In the genomic region with DNA sequence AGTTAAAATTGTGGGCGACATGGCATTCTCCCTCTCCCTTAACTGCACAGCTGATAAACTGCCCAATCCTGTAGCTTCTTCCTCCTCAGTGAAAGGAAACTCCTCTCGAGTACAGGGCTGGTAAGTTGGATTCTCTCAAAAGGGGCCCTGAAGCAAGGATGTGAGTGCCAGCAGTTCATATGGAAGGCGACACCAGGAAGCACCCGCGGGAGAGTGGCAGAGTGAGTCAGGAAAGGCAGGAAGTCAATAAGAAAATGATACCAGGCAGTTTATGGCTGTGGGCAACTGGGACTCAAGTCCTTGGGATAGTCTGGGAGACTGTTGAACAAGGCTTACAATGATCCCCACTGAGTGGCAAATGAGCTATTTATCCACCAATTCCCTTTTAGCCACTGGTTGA, we compare ENCODE assay signal across 2 cellular contexts.
TF ChIP-seq lines count a peak whose summit lies in the region.

No MANE protein-coding gene starts in this region.

TF ChIP-seq in IMR-90, 13 proteins besides CTCF, POLR2A, EP300 and RAD21:
- TF ChIP-seq MAZ (IDR thresholded peaks at IDR 0.05; ENCODE audit: borderline replicate concordance, low read depth, low read length) (no peak), CHD1 (IDR thresholded peaks at IDR 0.05; ENCODE audit: low read depth, low read length) (no peak), SMC3 (IDR thresholded peaks at IDR 0.05; ENCODE audit: low read depth, low read length) (no peak), MXI1 (IDR thresholded peaks at IDR 0.05; ENCODE audit: borderline replicate concordance, low read depth, low read length) (no peak), RCOR1 (IDR thresholded peaks at IDR 0.05; ENCODE audit: insufficient replicate concordance, low read length) (no peak), FOS (IDR thresholded peaks at IDR 0.05; ENCODE audit: low read depth, low read length) (no peak), MAFK (IDR thresholded peaks at IDR 0.05; ENCODE audit: low read depth, low read length) (no peak), CEBPB (IDR thresholded peaks at IDR 0.05; ENCODE audit: low read depth, low read length) (no peak), BHLHE40 (IDR thresholded peaks at IDR 0.05; ENCODE audit: low read depth, low read length) (no peak), NFE2L2 (IDR thresholded peaks at IDR 0.05; ENCODE audit: low read depth, low read length) (no peak), RFX5 (IDR thresholded peaks at IDR 0.05; ENCODE audit: low read depth, low read length) (no peak)
- TF ChIP-seq, protein P1, sequence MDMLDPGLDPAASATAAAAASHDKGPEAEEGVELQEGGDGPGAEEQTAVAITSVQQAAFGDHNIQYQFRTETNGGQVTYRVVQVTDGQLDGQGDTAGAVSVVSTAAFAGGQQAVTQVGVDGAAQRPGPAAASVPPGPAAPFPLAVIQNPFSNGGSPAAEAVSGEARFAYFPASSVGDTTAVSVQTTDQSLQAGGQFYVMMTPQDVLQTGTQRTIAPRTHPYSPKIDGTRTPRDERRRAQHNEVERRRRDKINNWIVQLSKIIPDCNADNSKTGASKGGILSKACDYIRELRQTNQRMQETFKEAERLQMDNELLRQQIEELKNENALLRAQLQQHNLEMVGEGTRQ (IDR thresholded peaks at IDR 0.05; ENCODE audit: low read depth, low read length): no peak
- TF ChIP-seq, protein P2, sequence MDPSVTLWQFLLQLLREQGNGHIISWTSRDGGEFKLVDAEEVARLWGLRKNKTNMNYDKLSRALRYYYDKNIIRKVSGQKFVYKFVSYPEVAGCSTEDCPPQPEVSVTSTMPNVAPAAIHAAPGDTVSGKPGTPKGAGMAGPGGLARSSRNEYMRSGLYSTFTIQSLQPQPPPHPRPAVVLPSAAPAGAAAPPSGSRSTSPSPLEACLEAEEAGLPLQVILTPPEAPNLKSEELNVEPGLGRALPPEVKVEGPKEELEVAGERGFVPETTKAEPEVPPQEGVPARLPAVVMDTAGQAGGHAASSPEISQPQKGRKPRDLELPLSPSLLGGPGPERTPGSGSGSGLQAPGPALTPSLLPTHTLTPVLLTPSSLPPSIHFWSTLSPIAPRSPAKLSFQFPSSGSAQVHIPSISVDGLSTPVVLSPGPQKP (IDR thresholded peaks at IDR 0.05; ENCODE audit: borderline replicate concordance, low read depth, low read length): no peak

TF ChIP-seq in SK-N-SH, 30 proteins besides CTCF, POLR2A, EP300 and RAD21:
- TF ChIP-seq TEAD4 (IDR thresholded peaks at IDR 0.05; ENCODE audit: borderline replicate concordance, insufficient read depth) (no peak), MAX (IDR thresholded peaks at IDR 0.05; ENCODE audit: low read depth) (no peak), FOSL2 (IDR thresholded peaks at IDR 0.05; ENCODE audit: borderline replicate concordance, low read depth) (peak; percentile 8; the same call in 1 of the 2 replicates), RCOR1 (IDR thresholded peaks at IDR 0.05; ENCODE audit: low read length) (no peak), JUND (IDR thresholded peaks at IDR 0.05) (0 out of 2 replicates have a peak, but pooled peaks have one; percentile 10), RXRA (IDR thresholded peaks at IDR 0.05; ENCODE audit: borderline replicate concordance, low read depth) (no peak), CHD2 (IDR thresholded peaks at IDR 0.05; ENCODE audit: low read length, partially characterized antibody) (no peak), PBX3 (IDR thresholded peaks at IDR 0.05) (no peak), SMC3 (IDR thresholded peaks at IDR 0.05; ENCODE audit: low read depth, low read length) (no peak), REST (IDR thresholded peaks at IDR 0.05; ENCODE audit: low read depth, low read length) (no peak), POLR2AphosphoS5 (IDR thresholded peaks at IDR 0.05; ENCODE audit: low read depth, low read length) (no peak), TAF1 (IDR thresholded peaks at IDR 0.05; ENCODE audit: borderline replicate concordance, low read depth, low read length) (no peak), ELF1 (IDR thresholded peaks at IDR 0.05) (no peak), RFX5 (IDR thresholded peaks at IDR 0.05; ENCODE audit: low read length) (no peak), MXI1 (IDR thresholded peaks at IDR 0.05; ENCODE audit: low read depth, low read length) (no peak), GATA2 (CRISPR knock-in tag; IDR thresholded peaks at IDR 0.05) (no peak), TCF12 (IDR thresholded peaks at IDR 0.05) (no peak), FOXM1 (IDR thresholded peaks at IDR 0.05; ENCODE audit: low read depth) (no peak), FOXJ3 (CRISPR knock-in tag; IDR thresholded peaks at IDR 0.05) (no peak), MEF2A (IDR thresholded peaks at IDR 0.05; ENCODE audit: borderline replicate concordance, low read depth) (no peak), ZBTB33 (IDR thresholded peaks at IDR 0.05; ENCODE audit: borderline replicate concordance, low read depth) (no peak), GABPA (IDR thresholded peaks at IDR 0.05; ENCODE audit: low read depth) (0 out of 2 replicates have a peak, but pooled peaks have one; percentile 24)
- TF ChIP-seq, protein P3, sequence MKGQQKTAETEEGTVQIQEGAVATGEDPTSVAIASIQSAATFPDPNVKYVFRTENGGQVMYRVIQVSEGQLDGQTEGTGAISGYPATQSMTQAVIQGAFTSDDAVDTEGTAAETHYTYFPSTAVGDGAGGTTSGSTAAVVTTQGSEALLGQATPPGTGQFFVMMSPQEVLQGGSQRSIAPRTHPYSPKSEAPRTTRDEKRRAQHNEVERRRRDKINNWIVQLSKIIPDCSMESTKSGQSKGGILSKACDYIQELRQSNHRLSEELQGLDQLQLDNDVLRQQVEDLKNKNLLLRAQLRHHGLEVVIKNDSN (IDR thresholded peaks at IDR 0.05; ENCODE audit: borderline replicate concordance, low read depth): no peak
- TF ChIP-seq, protein P1 (IDR thresholded peaks at IDR 0.05; ENCODE audit: borderline replicate concordance, low read depth, low read length): no peak
